In the genomic region with DNA sequence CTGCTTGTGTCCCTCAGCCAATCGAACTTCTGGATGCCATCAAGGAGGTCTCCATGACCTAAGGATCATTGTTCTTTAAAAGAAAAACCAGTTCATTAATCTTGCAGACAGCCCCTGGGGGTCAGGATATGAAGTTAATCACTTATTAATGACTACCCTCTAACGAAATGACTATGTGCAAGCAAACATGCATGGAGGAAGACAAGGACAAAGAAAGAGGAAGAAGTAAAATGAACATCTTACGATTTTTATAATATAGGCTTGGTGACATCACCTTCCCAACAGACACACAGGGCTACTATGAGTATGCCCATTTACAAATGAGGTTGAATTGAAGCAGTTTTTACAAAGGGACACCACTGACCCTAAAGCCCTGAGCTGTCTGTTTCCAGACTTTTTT, we compare ENCODE assay signal across 13 cellular contexts.
DNase-seq lines count a peak whose midpoint lies in the region; ATAC-seq lines count a peak whose summit lies in the region.
"Had no signal": no experiment of that assay in that cellular context is flagged by ENCODE, and none has a peak within 500 bp of the region (broad histone marks: within the 10 kb centered on the region; RNA-seq: fewer than 3 reads in every experiment).

No MANE protein-coding gene starts in this region.

- no peaks in the 10 kb centered on the region for H3K9me3 Mint-ChIP-seq in IgD-negative memory B cell
- peaks cover 3% of the 10 kb centered on the region for H3K9me3 Mint-ChIP-seq in activated T-helper 17 cell treated with anti-CD3 and anti-CD28 coated beads, Interleukin-2, amount 50 U/mL, for 72 hours
- peaks cover 6% of the 10 kb centered on the region for H3K9me3 Mint-ChIP-seq in natural killer cell treated with Interleukin-12 subunit alpha and Interleukin-12 subunit beta and Interleukin-15 and Interleukin-18, amount 100 ng/mL, for 72 hours

- no peaks in the 10 kb centered on the region for H3K36me3 ChIP-seq in SJCRH30
- H3K36me3 ChIP-seq: right lobe of liver had no signal

- H3K9me3 ChIP-seq in SJCRH30 (replicated peaks), result no peaks in the 10 kb centered on the region
- H3K9me3 ChIP-seq: right lobe of liver had no signal

- ATAC-seq in activated T-helper 17 cell treated with anti-CD3 and anti-CD28 coated beads, Interleukin-2, amount 50 U/mL, for 72 hours (replicated peaks), result peak; percentile 35
- no peak for ATAC-seq in natural killer cell treated with Interleukin-12 subunit alpha and Interleukin-12 subunit beta and Interleukin-15 and Interleukin-18, amount 100 ng/mL, for 72 hours
- ATAC-seq: HepG2 had no signal

- H3K27me3 Mint-ChIP-seq in IgD-negative memory B cell, result peaks cover 3% of the 10 kb centered on the region
- H3K27me3 Mint-ChIP-seq in activated T-helper 17 cell treated with anti-CD3 and anti-CD28 coated beads, Interleukin-2, amount 50 U/mL, for 72 hours, result no peaks in the 10 kb centered on the region
- no peaks in the 10 kb centered on the region for H3K27me3 Mint-ChIP-seq in natural killer cell treated with Interleukin-12 subunit alpha and Interleukin-12 subunit beta and Interleukin-15 and Interleukin-18, amount 100 ng/mL, for 72 hours

- no peaks in the 10 kb centered on the region for H3K27me3 ChIP-seq in SJCRH30
- H3K27me3 ChIP-seq: right lobe of liver had no signal

- DNase-seq in SKM-1 treated with dmso at 0.1 percent for 144 hours (lab: John Stamatoyannopoulos, UW; ENCODE audit: unreplicated experiment) (peak; percentile 26), SKM-1 (lab: John Stamatoyannopoulos, UW; ENCODE audit: unreplicated experiment) (no peak), SJCRH30 (no peak), anterior cingulate cortex (lab: John Stamatoyannopoulos, UW) (no peak), SK-N-DZ (ENCODE audit: low spot score) (no peak)
- DNase-seq in natural killer cell treated with Interleukin-12 subunit alpha and Interleukin-12 subunit beta and Interleukin-15 and Interleukin-18, amount 100 ng/mL, for 72 hours (ENCODE audit: low spot score), result no peak
- DNase-seq: H7, NCI-H2029 treated with DMSO at 0.1 percent for 48 hours, right lobe of liver had no signal

- no peak overlapping the region for H3K4me3 ChIP-seq in SJCRH30
- H3K4me3 ChIP-seq: coronary artery, right lobe of liver had no signal

- H3K27ac Mint-ChIP-seq in IgD-negative memory B cell, result peak overlapping the region; percentile 11 to 84 (median 42)
- H3K27ac Mint-ChIP-seq in activated T-helper 17 cell treated with anti-CD3 and anti-CD28 coated beads, Interleukin-2, amount 50 U/mL, for 72 hours, result peak overlapping the region; percentile 91
- H3K27ac Mint-ChIP-seq in natural killer cell treated with Interleukin-12 subunit alpha and Interleukin-12 subunit beta and Interleukin-15 and Interleukin-18, amount 100 ng/mL, for 72 hours, result peak overlapping the region; percentile 95 to 98

- H3K4me3 Mint-ChIP-seq in IgD-negative memory B cell, result peak overlapping the region in 3 of 4 donors; percentile 51 to 91 (median 89)
- H3K4me3 Mint-ChIP-seq in activated T-helper 17 cell treated with anti-CD3 and anti-CD28 coated beads, Interleukin-2, amount 50 U/mL, for 72 hours, result peak overlapping the region; percentile 88
- peak overlapping the region; percentile 82 for H3K4me3 Mint-ChIP-seq in natural killer cell treated with Interleukin-12 subunit alpha and Interleukin-12 subunit beta and Interleukin-15 and Interleukin-18, amount 100 ng/mL, for 72 hours

- no peaks in the 10 kb centered on the region for H3K4me1 ChIP-seq in SJCRH30

- peaks cover 7% of the 10 kb centered on the region for H3K36me3 Mint-ChIP-seq in IgD-negative memory B cell
- H3K36me3 Mint-ChIP-seq in activated T-helper 17 cell treated with anti-CD3 and anti-CD28 coated beads, Interleukin-2, amount 50 U/mL, for 72 hours (ENCODE audit: low read depth), result peaks cover 32% of the 10 kb centered on the region
- peaks cover 14% of the 10 kb centered on the region for H3K36me3 Mint-ChIP-seq in natural killer cell treated with Interleukin-12 subunit alpha and Interleukin-12 subunit beta and Interleukin-15 and Interleukin-18, amount 100 ng/mL, for 72 hours

- H3K27ac ChIP-seq in SJCRH30, result no peak overlapping the region
- H3K27ac ChIP-seq: coronary artery, right lobe of liver had no signal

- peaks cover 55 to 65% (median 62%) of the 10 kb centered on the region in 3 donors for H3K4me1 Mint-ChIP-seq in IgD-negative memory B cell
- peaks cover 70% of the 10 kb centered on the region for H3K4me1 Mint-ChIP-seq in activated T-helper 17 cell treated with anti-CD3 and anti-CD28 coated beads, Interleukin-2, amount 50 U/mL, for 72 hours
- peaks cover 61 to 63% of the 10 kb centered on the region in 2 donors for H3K4me1 Mint-ChIP-seq in natural killer cell treated with Interleukin-12 subunit alpha and Interleukin-12 subunit beta and Interleukin-15 and Interleukin-18, amount 100 ng/mL, for 72 hours (ENCODE audit: low read depth in 2 of 2)

Comparison
In these comparisons a context has a peak if more than half of its experiments do, and no peak if none do; other contexts are left out.
1. H3K27ac Mint-ChIP-seq: peak in every context shown above with its lines; median percentile 96 in natural killer cell treated with Interleukin-12 subunit alpha and Interleukin-12 subunit beta and Interleukin-15 and Interleukin-18, amount 100 ng/mL, for 72 hours; 91 in activated T-helper 17 cell treated with anti-CD3 and anti-CD28 coated beads, Interleukin-2, amount 50 U/mL, for 72 hours; 42 in IgD-negative memory B cell.